ENCODE assay signal across 1 cellular context in the genomic region with DNA sequence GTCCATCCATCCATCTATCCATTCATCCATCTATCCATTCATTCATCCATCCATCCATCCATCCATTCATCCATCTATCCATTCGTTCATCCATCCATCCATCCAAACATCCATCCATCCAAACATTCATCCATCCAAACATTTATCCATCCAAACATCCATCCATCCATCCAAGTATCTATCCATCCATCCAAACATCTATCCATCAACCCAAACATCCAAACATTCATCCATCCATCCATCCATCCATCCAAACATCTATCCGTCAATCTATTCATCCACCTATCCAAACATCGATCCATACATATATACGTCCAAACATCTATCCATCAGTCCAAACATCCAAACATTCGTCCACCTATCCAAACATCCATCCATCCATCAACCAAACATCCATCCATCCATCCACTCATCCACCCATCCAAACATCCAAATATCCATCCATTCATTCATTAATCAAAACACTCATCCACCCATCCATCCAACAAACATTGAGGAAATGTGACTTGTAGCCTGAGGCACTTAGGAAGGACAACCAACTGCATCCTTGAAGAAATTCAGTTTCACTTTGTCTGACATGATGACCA.
TF ChIP-seq lines count a peak whose summit lies in the region.

No MANE protein-coding gene starts in this region.

TF ChIP-seq in HepG2, 621 proteins besides CTCF, POLR2A, EP300 and RAD21:
- TF ChIP-seq, protein P1, sequence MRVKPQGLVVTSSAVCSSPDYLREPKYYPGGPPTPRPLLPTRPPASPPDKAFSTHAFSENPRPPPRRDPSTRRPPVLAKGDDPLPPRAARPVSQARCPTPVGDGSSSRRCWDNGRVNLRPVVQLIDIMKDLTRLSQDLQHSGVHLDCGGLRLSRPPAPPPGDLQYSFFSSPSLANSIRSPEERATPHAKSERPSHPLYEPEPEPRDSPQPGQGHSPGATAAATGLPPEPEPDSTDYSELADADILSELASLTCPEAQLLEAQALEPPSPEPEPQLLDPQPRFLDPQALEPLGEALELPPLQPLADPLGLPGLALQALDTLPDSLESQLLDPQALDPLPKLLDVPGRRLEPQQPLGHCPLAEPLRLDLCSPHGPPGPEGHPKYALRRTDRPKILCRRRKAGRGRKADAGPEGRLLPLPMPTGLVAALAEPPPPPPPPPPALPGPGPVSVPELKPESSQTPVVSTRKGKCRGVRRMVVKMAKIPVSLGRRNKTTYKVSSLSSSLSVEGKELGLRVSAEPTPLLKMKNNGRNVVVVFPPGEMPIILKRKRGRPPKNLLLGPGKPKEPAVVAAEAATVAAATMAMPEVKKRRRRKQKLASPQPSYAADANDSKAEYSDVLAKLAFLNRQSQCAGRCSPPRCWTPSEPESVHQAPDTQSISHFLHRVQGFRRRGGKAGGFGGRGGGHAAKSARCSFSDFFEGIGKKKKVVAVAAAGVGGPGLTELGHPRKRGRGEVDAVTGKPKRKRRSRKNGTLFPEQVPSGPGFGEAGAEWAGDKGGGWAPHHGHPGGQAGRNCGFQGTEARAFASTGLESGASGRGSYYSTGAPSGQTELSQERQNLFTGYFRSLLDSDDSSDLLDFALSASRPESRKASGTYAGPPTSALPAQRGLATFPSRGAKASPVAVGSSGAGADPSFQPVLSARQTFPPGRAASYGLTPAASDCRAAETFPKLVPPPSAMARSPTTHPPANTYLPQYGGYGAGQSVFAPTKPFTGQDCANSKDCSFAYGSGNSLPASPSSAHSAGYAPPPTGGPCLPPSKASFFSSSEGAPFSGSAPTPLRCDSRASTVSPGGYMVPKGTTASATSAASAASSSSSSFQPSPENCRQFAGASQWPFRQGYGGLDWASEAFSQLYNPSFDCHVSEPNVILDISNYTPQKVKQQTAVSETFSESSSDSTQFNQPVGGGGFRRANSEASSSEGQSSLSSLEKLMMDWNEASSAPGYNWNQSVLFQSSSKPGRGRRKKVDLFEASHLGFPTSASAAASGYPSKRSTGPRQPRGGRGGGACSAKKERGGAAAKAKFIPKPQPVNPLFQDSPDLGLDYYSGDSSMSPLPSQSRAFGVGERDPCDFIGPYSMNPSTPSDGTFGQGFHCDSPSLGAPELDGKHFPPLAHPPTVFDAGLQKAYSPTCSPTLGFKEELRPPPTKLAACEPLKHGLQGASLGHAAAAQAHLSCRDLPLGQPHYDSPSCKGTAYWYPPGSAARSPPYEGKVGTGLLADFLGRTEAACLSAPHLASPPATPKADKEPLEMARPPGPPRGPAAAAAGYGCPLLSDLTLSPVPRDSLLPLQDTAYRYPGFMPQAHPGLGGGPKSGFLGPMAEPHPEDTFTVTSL (CRISPR knock-in tag; IDR thresholded peaks at IDR 0.05; ENCODE audit: borderline replicate concordance) = no peak
- TF ChIP-seq, protein P2, sequence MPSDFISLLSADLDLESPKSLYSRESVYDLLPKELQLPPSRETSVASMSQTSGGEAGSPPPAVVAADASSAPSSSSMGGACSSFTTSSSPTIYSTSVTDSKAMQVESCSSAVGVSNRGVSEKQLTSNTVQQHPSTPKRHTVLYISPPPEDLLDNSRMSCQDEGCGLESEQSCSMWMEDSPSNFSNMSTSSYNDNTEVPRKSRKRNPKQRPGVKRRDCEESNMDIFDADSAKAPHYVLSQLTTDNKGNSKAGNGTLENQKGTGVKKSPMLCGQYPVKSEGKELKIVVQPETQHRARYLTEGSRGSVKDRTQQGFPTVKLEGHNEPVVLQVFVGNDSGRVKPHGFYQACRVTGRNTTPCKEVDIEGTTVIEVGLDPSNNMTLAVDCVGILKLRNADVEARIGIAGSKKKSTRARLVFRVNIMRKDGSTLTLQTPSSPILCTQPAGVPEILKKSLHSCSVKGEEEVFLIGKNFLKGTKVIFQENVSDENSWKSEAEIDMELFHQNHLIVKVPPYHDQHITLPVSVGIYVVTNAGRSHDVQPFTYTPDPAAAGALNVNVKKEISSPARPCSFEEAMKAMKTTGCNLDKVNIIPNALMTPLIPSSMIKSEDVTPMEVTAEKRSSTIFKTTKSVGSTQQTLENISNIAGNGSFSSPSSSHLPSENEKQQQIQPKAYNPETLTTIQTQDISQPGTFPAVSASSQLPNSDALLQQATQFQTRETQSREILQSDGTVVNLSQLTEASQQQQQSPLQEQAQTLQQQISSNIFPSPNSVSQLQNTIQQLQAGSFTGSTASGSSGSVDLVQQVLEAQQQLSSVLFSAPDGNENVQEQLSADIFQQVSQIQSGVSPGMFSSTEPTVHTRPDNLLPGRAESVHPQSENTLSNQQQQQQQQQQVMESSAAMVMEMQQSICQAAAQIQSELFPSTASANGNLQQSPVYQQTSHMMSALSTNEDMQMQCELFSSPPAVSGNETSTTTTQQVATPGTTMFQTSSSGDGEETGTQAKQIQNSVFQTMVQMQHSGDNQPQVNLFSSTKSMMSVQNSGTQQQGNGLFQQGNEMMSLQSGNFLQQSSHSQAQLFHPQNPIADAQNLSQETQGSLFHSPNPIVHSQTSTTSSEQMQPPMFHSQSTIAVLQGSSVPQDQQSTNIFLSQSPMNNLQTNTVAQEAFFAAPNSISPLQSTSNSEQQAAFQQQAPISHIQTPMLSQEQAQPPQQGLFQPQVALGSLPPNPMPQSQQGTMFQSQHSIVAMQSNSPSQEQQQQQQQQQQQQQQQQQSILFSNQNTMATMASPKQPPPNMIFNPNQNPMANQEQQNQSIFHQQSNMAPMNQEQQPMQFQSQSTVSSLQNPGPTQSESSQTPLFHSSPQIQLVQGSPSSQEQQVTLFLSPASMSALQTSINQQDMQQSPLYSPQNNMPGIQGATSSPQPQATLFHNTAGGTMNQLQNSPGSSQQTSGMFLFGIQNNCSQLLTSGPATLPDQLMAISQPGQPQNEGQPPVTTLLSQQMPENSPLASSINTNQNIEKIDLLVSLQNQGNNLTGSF (CRISPR knock-in tag; IDR thresholded peaks at IDR 0.05) = no peak
- TF ChIP-seq LCORL (IDR thresholded peaks at IDR 0.05) = 0 out of 2 replicates have a peak, but pooled peaks have one; percentile 9
- no peak for TF ChIP-seq LCORL (CRISPR knock-in tag; IDR thresholded peaks at IDR 0.05)
- TF ChIP-seq SIN3A (IDR thresholded peaks at IDR 0.05; ENCODE audit: borderline replicate concordance, low read depth, low read length) = no peak
- no peak for TF ChIP-seq ZNF441 (CRISPR knock-in tag; IDR thresholded peaks at IDR 0.05; ENCODE audit: borderline replicate concordance)
- TF ChIP-seq YEATS4 (CRISPR knock-in tag; IDR thresholded peaks at IDR 0.05; ENCODE audit: borderline replicate concordance) = no peak
- TF ChIP-seq, protein P3, sequence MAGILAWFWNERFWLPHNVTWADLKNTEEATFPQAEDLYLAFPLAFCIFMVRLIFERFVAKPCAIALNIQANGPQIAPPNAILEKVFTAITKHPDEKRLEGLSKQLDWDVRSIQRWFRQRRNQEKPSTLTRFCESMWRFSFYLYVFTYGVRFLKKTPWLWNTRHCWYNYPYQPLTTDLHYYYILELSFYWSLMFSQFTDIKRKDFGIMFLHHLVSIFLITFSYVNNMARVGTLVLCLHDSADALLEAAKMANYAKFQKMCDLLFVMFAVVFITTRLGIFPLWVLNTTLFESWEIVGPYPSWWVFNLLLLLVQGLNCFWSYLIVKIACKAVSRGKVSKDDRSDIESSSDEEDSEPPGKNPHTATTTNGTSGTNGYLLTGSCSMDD (CRISPR knock-in tag; IDR thresholded peaks at IDR 0.05) = no peak
- TF ChIP-seq NR2F6 (IDR thresholded peaks at IDR 0.05) = no peak
- TF ChIP-seq NR2F6 (CRISPR knock-in tag; IDR thresholded peaks at IDR 0.05) = no peak
- no peak for TF ChIP-seq ZEB1 (IDR thresholded peaks at IDR 0.05; ENCODE audit: insufficient replicate concordance, low read depth)
- TF ChIP-seq, protein P4, sequence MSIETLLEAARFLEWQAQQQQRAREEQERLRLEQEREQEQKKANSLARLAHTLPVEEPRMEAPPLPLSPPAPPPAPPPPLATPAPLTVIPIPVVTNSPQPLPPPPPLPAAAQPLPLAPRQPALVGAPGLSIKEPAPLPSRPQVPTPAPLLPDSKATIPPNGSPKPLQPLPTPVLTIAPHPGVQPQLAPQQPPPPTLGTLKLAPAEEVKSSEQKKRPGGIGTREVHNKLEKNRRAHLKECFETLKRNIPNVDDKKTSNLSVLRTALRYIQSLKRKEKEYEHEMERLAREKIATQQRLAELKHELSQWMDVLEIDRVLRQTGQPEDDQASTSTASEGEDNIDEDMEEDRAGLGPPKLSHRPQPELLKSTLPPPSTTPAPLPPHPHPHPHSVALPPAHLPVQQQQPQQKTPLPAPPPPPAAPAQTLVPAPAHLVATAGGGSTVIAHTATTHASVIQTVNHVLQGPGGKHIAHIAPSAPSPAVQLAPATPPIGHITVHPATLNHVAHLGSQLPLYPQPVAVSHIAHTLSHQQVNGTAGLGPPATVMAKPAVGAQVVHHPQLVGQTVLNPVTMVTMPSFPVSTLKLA (IDR thresholded peaks at IDR 0.05) = 0 out of 2 replicates have a peak, but pooled peaks have one; percentile 11
- no peak for TF ChIP-seq KAT8 (CRISPR knock-in tag; IDR thresholded peaks at IDR 0.05)
- TF ChIP-seq, protein P5, sequence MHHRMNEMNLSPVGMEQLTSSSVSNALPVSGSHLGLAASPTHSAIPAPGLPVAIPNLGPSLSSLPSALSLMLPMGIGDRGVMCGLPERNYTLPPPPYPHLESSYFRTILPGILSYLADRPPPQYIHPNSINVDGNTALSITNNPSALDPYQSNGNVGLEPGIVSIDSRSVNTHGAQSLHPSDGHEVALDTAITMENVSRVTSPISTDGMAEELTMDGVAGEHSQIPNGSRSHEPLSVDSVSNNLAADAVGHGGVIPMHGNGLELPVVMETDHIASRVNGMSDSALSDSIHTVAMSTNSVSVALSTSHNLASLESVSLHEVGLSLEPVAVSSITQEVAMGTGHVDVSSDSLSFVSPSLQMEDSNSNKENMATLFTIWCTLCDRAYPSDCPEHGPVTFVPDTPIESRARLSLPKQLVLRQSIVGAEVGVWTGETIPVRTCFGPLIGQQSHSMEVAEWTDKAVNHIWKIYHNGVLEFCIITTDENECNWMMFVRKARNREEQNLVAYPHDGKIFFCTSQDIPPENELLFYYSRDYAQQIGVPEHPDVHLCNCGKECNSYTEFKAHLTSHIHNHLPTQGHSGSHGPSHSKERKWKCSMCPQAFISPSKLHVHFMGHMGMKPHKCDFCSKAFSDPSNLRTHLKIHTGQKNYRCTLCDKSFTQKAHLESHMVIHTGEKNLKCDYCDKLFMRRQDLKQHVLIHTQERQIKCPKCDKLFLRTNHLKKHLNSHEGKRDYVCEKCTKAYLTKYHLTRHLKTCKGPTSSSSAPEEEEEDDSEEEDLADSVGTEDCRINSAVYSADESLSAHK (CRISPR knock-in tag; IDR thresholded peaks at IDR 0.05; ENCODE audit: borderline replicate concordance) = no peak
- TF ChIP-seq ZNF737 (CRISPR knock-in tag; IDR thresholded peaks at IDR 0.05; ENCODE audit: borderline replicate concordance) = no peak
- TF ChIP-seq ZNF589 (CRISPR knock-in tag; conservative IDR thresholded peaks at IDR 0.05) = no peak
- TF ChIP-seq ZNF577 (CRISPR knock-in tag; IDR thresholded peaks at IDR 0.05; ENCODE audit: borderline replicate concordance, low read depth) = no peak
- TF ChIP-seq, protein P6, sequence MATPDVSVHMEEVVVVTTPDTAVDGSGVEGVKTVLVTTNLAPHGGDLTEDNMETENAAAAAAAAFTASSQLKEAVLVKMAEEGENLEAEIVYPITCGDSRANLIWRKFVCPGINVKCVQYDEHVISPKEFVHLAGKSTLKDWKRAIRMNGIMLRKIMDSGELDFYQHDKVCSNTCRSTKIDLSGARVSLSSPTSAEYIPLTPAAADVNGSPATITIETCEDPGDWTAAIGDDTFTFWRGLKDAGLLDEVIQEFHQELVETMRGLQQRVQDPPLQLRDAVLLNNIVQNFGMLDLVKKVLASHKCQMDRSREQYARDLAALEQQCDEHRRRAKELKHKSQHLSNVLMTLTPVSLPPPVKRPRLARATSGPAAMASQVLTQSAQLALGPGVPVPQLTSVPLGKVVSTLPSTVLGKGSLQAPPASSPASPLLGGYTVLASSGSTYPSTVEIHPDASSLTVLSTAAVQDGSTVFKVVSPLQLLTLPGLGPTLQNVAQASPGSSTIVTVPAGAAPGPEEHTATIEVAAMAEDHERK (CRISPR knock-in tag; IDR thresholded peaks at IDR 0.05; ENCODE audit: low read depth) = no peak
- TF ChIP-seq ARNTL (CRISPR knock-in tag; IDR thresholded peaks at IDR 0.05) = no peak
- 0 out of 2 replicates have a peak, but pooled peaks have one; percentile 19 for TF ChIP-seq FOXK2 (IDR thresholded peaks at IDR 0.05)
- TF ChIP-seq ZNF746 (CRISPR knock-in tag; IDR thresholded peaks at IDR 0.05) = no peak
- TF ChIP-seq, protein P7, sequence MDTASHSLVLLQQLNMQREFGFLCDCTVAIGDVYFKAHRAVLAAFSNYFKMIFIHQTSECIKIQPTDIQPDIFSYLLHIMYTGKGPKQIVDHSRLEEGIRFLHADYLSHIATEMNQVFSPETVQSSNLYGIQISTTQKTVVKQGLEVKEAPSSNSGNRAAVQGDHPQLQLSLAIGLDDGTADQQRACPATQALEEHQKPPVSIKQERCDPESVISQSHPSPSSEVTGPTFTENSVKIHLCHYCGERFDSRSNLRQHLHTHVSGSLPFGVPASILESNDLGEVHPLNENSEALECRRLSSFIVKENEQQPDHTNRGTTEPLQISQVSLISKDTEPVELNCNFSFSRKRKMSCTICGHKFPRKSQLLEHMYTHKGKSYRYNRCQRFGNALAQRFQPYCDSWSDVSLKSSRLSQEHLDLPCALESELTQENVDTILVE (CRISPR knock-in tag; IDR thresholded peaks at IDR 0.05) = no peak
- TF ChIP-seq EHMT2 (IDR thresholded peaks at IDR 0.05; ENCODE audit: borderline replicate concordance, low read depth, low read length) = no peak
- no peak for TF ChIP-seq FOXM1 (CRISPR knock-in tag; IDR thresholded peaks at IDR 0.05)
- no peak for TF ChIP-seq ARNT2 (CRISPR knock-in tag; IDR thresholded peaks at IDR 0.05; ENCODE audit: low read depth)
- no peak for TF ChIP-seq FOSL1 (CRISPR knock-in tag; IDR thresholded peaks at IDR 0.05; ENCODE audit: borderline replicate concordance)
- TF ChIP-seq, protein P8, sequence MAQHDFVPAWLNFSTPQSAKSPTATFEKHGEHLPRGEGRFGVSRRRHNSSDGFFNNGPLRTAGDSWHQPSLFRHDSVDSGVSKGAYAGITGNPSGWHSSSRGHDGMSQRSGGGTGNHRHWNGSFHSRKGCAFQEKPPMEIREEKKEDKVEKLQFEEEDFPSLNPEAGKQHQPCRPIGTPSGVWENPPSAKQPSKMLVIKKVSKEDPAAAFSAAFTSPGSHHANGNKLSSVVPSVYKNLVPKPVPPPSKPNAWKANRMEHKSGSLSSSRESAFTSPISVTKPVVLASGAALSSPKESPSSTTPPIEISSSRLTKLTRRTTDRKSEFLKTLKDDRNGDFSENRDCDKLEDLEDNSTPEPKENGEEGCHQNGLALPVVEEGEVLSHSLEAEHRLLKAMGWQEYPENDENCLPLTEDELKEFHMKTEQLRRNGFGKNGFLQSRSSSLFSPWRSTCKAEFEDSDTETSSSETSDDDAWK (CRISPR knock-in tag; IDR thresholded peaks at IDR 0.05) = no peak
TF ChIP-seq in HepG2: peak in this region for 3.
